18 cellular contexts compared by ENCODE assay signal in genomic region chr21:40809673-40810072, GRCh38. TPM values are rescaled to one million over a fixed set of nuclear protein-coding genes. Genes with fewer than 3 reads are reported as not detected.
DNase-seq lines count a peak whose midpoint lies in the region; ATAC-seq and TF ChIP-seq lines count a peak whose summit lies in the region.
"Had no signal": no experiment of that assay in that cellular context is flagged by ENCODE, and none has a peak within 500 bp of the region (broad histone marks: within the 10 kb centered on the region; RNA-seq: fewer than 3 reads in every experiment).

No MANE protein-coding gene starts in this region.

- TF ChIP-seq CTCF in HFFc6 (IDR thresholded peaks at IDR 0.05): no peak

- peaks cover 32% of the 10 kb centered on the region for H3K9me3 Mint-ChIP-seq in HFFc6
- peaks cover 0 to 1% of the 10 kb centered on the region in 2 donors for H3K9me3 Mint-ChIP-seq in stimulated activated naive B cell treated with anti-CD40 and anti-IgM and Interleukin-4, amounts not matched to agents 10 μg/mL and 1 μg/mL and 100 μg/mL, for 72 hours

- peaks cover 6% of the 10 kb centered on the region; the same call in 1 of the 2 replicates for H3K4me1 Mint-ChIP-seq in HFFc6 (ENCODE audit: low read depth)
- no peaks in the 10 kb centered on the region for H3K4me1 Mint-ChIP-seq in stimulated activated naive B cell treated with anti-CD40 and anti-IgM and Interleukin-4, amounts not matched to agents 10 μg/mL and 1 μg/mL and 100 μg/mL, for 72 hours
- H3K4me1 Mint-ChIP-seq: CD14-positive monocyte, GM23338 had no signal

- H3K27ac Mint-ChIP-seq in HFFc6: peak overlapping the region; percentile 46; the same call in 1 of the 2 replicates
- H3K27ac Mint-ChIP-seq in stimulated activated naive B cell treated with anti-CD40 and anti-IgM and Interleukin-4, amounts not matched to agents 10 μg/mL and 1 μg/mL and 100 μg/mL, for 72 hours: no peak overlapping the region
- H3K27ac Mint-ChIP-seq: CD8-positive, alpha-beta T cell; GM23338 had no signal

- DNase-seq in ELR (ENCODE audit: low read depth): peak; percentile 16
- peak; percentile 49 for DNase-seq in HFFc6
- DNase-seq in RPMI8226: peak; percentile 76
- DNase-seq in retina: peak; percentile 28
- DNase-seq in stimulated activated naive B cell treated with anti-CD40 and anti-IgM and Interleukin-4, amounts not matched to agents 10 μg/mL and 1 μg/mL and 100 μg/mL, for 72 hours: no peak
- DNase-seq: BE2C; CD8-positive, alpha-beta T cell; COR-L47; DMS53; H7 had no signal

- peaks cover 24% of the 10 kb centered on the region for H3K36me3 Mint-ChIP-seq in HFFc6 (ENCODE audit: low read depth)
- no peaks in the 10 kb centered on the region for H3K36me3 Mint-ChIP-seq in stimulated activated naive B cell treated with anti-CD40 and anti-IgM and Interleukin-4, amounts not matched to agents 10 μg/mL and 1 μg/mL and 100 μg/mL, for 72 hours
- H3K36me3 Mint-ChIP-seq: CD14-positive monocyte; CD8-positive, alpha-beta T cell had no signal

- H3K4me3 Mint-ChIP-seq in HFFc6: no peak overlapping the region
- no peak overlapping the region for H3K4me3 Mint-ChIP-seq in stimulated activated naive B cell treated with anti-CD40 and anti-IgM and Interleukin-4, amounts not matched to agents 10 μg/mL and 1 μg/mL and 100 μg/mL, for 72 hours
- H3K4me3 Mint-ChIP-seq: CD14-positive monocyte; CD8-positive, alpha-beta T cell; GM23338 had no signal

- no peak for ATAC-seq in stimulated activated naive B cell treated with anti-CD40 and anti-IgM and Interleukin-4, amounts not matched to agents 10 μg/mL and 1 μg/mL and 100 μg/mL, for 72 hours (replicated peaks)
- ATAC-seq in HG02798 (IDR thresholded peaks at IDR 0.05; ENCODE audit: poor library complexity, unreplicated experiment): no peak
- ATAC-seq: A549; CD8-positive, alpha-beta T cell; GM12878; GM23338; K562 had no signal

- no peaks in the 10 kb centered on the region; the same call in 1 of the 2 replicates for H3K27me3 Mint-ChIP-seq in HFFc6 (ENCODE audit: insufficient read depth)
- no peaks in the 10 kb centered on the region for H3K27me3 Mint-ChIP-seq in stimulated activated naive B cell treated with anti-CD40 and anti-IgM and Interleukin-4, amounts not matched to agents 10 μg/mL and 1 μg/mL and 100 μg/mL, for 72 hours

RNA-seq across cellular contexts. Expression of gene DSCAM, which starts 37.3 kb away (rescaled TPM):
- total RNA-seq in HFFc6 (2021; fragmentation: NEBNext Ultra II Directional; extraction: Animal tissue kit (Norgen Biotek cat#: 25700)): 1 to 10 TPM; 1.0 to 1.3 (median 1.1) TPM
- total RNA-seq: CD8-positive, alpha-beta T cell; G401; GM12878; HT-29; K562 had no signal
